Comparison of ENCODE assay signal across 1 cellular context in genomic region chr22:36818010-36818642, GRCh38.
TF ChIP-seq lines count a peak whose summit lies in the region.

No MANE protein-coding gene starts in this region.

TF ChIP-seq in HepG2, 621 proteins besides CTCF, POLR2A, EP300 and RAD21:
- no peak for TF ChIP-seq ZNF703 (CRISPR knock-in tag; IDR thresholded peaks at IDR 0.05; ENCODE audit: borderline replicate concordance)
- TF ChIP-seq CENPX (CRISPR knock-in tag; IDR thresholded peaks at IDR 0.05) = no peak
- TF ChIP-seq ATF7 (IDR thresholded peaks at IDR 0.05) = peak; percentile 91
- TF ChIP-seq ATF7 (CRISPR knock-in tag; IDR thresholded peaks at IDR 0.05) = no peak
- TF ChIP-seq NCOA1 (CRISPR knock-in tag; IDR thresholded peaks at IDR 0.05) = no peak
- TF ChIP-seq NR0B2 (CRISPR knock-in tag; IDR thresholded peaks at IDR 0.05) = no peak
- TF ChIP-seq ZBTB7A (CRISPR knock-in tag; IDR thresholded peaks at IDR 0.05) = no peak
- TF ChIP-seq CREB1 (IDR thresholded peaks at IDR 0.05) = peak; percentile 94
- TF ChIP-seq CREB1 (CRISPR knock-in tag; IDR thresholded peaks at IDR 0.05) = no peak
- no peak for TF ChIP-seq ZNF317 (CRISPR knock-in tag; IDR thresholded peaks at IDR 0.05)
- no peak for TF ChIP-seq NPAS2 (CRISPR knock-in tag; IDR thresholded peaks at IDR 0.05; ENCODE audit: borderline replicate concordance)
- TF ChIP-seq MED13 (CRISPR knock-in tag; IDR thresholded peaks at IDR 0.05) = no peak
- TF ChIP-seq ZNF3 (CRISPR knock-in tag; IDR thresholded peaks at IDR 0.05) = no peak
- TF ChIP-seq SP140L (CRISPR knock-in tag; IDR thresholded peaks at IDR 0.05; ENCODE audit: borderline replicate concordance) = no peak
